In the genomic region with DNA sequence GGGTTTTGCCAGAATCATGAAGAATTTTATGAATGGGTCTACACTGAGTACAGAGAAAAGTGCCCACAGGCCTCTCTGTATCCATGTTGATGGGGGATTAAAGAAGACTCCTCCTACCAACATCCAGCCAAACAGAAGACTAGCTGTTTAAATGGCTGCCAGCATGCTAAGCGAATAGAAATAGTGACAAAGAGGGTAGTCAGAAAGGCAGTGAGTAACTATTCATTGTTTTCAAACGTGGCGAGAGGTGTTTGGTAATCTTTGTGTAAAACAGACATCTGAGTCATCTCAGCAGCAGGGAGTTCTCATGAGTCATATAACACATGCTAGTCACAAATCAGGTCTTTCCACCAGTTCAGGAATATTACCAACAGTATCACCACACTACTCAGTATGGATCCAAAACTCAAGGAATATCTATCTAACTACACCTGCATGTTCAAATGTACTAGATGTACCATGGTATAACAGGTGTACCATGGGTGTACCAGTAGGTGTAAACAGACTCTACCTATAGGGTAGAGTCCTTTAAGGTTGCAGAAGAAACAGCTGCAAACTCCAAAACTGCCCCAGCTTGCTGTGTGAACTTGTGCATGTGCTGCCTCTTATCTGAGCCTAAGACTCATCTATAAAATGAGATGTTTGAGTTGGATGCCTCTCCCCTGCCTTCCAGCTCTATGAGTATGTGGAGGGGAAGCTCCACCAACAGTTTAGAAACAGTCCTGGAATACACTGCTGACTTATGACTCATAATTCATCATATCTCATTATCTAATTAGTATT, we compare ENCODE assay signal across 1 cellular context.
TF ChIP-seq lines count a peak whose summit lies in the region.

No MANE protein-coding gene starts in this region.

TF ChIP-seq in K562, 482 proteins besides CTCF, POLR2A, EP300 and RAD21 (continued from another document and continues in another):
- no peak for TF ChIP-seq RBM22 (IDR thresholded peaks at IDR 0.05; ENCODE audit: low read depth, low read length, poor library complexity, severe bottlenecking)
- no peak for TF ChIP-seq KLF10 (CRISPR knock-in tag; IDR thresholded peaks at IDR 0.05)
- TF ChIP-seq BACH1 (tag; IDR thresholded peaks at IDR 0.05): peak; percentile 95
- peak in 1 of 2 experiments; percentile 12; a peak in 1 of 4 replicates for TF ChIP-seq RCOR1 (IDR thresholded peaks at IDR 0.05; ENCODE audit: borderline replicate concordance in 1 of 2, low read depth in 2 of 2, low read length in 2 of 2)
- TF ChIP-seq ATF3 (IDR thresholded peaks at IDR 0.05): peak; percentile 91
- TF ChIP-seq ATF3 (CRISPR knock-in tag; conservative IDR thresholded peaks at IDR 0.05): 0 out of 2 replicates have a peak, but pooled peaks have one; percentile 28
- TF ChIP-seq KLF16 (IDR thresholded peaks at IDR 0.05): no peak
- TF ChIP-seq DMBX1 (CRISPR knock-in tag; IDR thresholded peaks at IDR 0.05; ENCODE audit: borderline replicate concordance): peak; percentile 99
- TF ChIP-seq, protein P1, sequence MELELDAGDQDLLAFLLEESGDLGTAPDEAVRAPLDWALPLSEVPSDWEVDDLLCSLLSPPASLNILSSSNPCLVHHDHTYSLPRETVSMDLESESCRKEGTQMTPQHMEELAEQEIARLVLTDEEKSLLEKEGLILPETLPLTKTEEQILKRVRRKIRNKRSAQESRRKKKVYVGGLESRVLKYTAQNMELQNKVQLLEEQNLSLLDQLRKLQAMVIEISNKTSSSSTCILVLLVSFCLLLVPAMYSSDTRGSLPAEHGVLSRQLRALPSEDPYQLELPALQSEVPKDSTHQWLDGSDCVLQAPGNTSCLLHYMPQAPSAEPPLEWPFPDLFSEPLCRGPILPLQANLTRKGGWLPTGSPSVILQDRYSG (tag; conservative IDR thresholded peaks at IDR 0.05; ENCODE audit: low read depth): 0 out of 2 replicates have a peak, but pooled peaks have one; percentile 69
- no peak; the same call in 1 of the 2 replicates for TF ChIP-seq GABPA (tag; conservative IDR thresholded peaks at IDR 0.05; ENCODE audit: low read depth)
- no peak for TF ChIP-seq KDM1A (IDR thresholded peaks at IDR 0.05)
- TF ChIP-seq PTTG1 (tag; IDR thresholded peaks at IDR 0.05; ENCODE audit: low read depth): peak; percentile 85
- TF ChIP-seq FOS (IDR thresholded peaks at IDR 0.05; ENCODE audit: extremely low read depth, insufficient read length): peak; percentile 37
- TF ChIP-seq DPF2 (IDR thresholded peaks at IDR 0.05): peak; percentile 57; the same call in 1 of the 2 replicates
- TF ChIP-seq OTX1 (CRISPR knock-in tag; IDR thresholded peaks at IDR 0.05): no peak
- no peak for TF ChIP-seq ZNF830 (CRISPR knock-in tag; IDR thresholded peaks at IDR 0.05)
- no peak for TF ChIP-seq ARID4B (CRISPR knock-in tag; IDR thresholded peaks at IDR 0.05)
- peak; percentile 98 for TF ChIP-seq ZNF311 (CRISPR knock-in tag; IDR thresholded peaks at IDR 0.05)
- TF ChIP-seq JUNB (CRISPR knock-in tag; conservative IDR thresholded peaks at IDR 0.05): 0 out of 2 replicates have a peak, but pooled peaks have one; percentile 40
- peak; percentile 38 for TF ChIP-seq BRD9 (IDR thresholded peaks at IDR 0.05; ENCODE audit: low read depth, partially characterized antibody)
- TF ChIP-seq ZEB2 (IDR thresholded peaks at IDR 0.05): no peak
- no peak for TF ChIP-seq THRAP3 (IDR thresholded peaks at IDR 0.05; ENCODE audit: borderline replicate concordance)
- TF ChIP-seq ZNF717 (CRISPR knock-in tag; IDR thresholded peaks at IDR 0.05): no peak
- peak; percentile 74 for TF ChIP-seq SMAD4 (CRISPR knock-in tag; conservative IDR thresholded peaks at IDR 0.05)
- no peak for TF ChIP-seq GTF2B (IDR thresholded peaks at IDR 0.05; ENCODE audit: extremely low read depth, insufficient read length)
- TF ChIP-seq SFPQ (IDR thresholded peaks at IDR 0.05; ENCODE audit: low read depth, low read length): no peak
- no peak for TF ChIP-seq FOXJ2 (tag; IDR thresholded peaks at IDR 0.05)
- 0 out of 2 replicates have a peak, but pooled peaks have one; percentile 54 for TF ChIP-seq PTRF (tag; IDR thresholded peaks at IDR 0.05)
- no peak for TF ChIP-seq ZNF696 (CRISPR knock-in tag; conservative IDR thresholded peaks at IDR 0.05)
- no peak for TF ChIP-seq PHTF2 (CRISPR knock-in tag; IDR thresholded peaks at IDR 0.05)
- no peak for TF ChIP-seq NR1H2 (CRISPR knock-in tag; IDR thresholded peaks at IDR 0.05)
- TF ChIP-seq U2AF2 (optimal IDR thresholded peaks at IDR 0.05; ENCODE audit: low read depth, low read length): no peak
- TF ChIP-seq YY1 (IDR thresholded peaks at IDR 0.05; ENCODE audit: borderline replicate concordance in 1 of 3, control insufficient read depth in 1 of 3, extremely low read depth in 1 of 3, insufficient read depth in 3 of 3, insufficient read length in 1 of 3, insufficient replicate concordance in 2 of 3, low read depth in 1 of 3, low read length in 2 of 3): peak in 1 of 3 experiments; percentile 28
- TF ChIP-seq KLF6 (CRISPR knock-in tag; IDR thresholded peaks at IDR 0.05; ENCODE audit: borderline replicate concordance): peak; percentile 89; the same call in 1 of the 2 replicates
- peak; percentile 88 for TF ChIP-seq ZKSCAN8 (CRISPR knock-in tag; IDR thresholded peaks at IDR 0.05)
- TF ChIP-seq, protein P2, sequence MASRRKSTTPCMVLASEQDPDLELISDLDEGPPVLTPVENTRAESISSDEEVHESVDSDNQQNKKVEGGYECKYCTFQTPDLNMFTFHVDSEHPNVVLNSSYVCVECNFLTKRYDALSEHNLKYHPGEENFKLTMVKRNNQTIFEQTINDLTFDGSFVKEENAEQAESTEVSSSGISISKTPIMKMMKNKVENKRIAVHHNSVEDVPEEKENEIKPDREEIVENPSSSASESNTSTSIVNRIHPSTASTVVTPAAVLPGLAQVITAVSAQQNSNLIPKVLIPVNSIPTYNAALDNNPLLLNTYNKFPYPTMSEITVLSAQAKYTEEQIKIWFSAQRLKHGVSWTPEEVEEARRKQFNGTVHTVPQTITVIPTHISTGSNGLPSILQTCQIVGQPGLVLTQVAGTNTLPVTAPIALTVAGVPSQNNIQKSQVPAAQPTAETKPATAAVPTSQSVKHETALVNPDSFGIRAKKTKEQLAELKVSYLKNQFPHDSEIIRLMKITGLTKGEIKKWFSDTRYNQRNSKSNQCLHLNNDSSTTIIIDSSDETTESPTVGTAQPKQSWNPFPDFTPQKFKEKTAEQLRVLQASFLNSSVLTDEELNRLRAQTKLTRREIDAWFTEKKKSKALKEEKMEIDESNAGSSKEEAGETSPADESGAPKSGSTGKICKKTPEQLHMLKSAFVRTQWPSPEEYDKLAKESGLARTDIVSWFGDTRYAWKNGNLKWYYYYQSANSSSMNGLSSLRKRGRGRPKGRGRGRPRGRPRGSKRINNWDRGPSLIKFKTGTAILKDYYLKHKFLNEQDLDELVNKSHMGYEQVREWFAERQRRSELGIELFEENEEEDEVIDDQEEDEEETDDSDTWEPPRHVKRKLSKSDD (conservative IDR thresholded peaks at IDR 0.05; ENCODE audit: low read length): no peak
- no peak for TF ChIP-seq ZNF431 (CRISPR knock-in tag; IDR thresholded peaks at IDR 0.05)
- TF ChIP-seq GTF2F1 (IDR thresholded peaks at IDR 0.05; ENCODE audit: low read depth, low read length): no peak
- peak; percentile 98 for TF ChIP-seq ZNF589 (CRISPR knock-in tag; IDR thresholded peaks at IDR 0.05; ENCODE audit: low read depth)
- TF ChIP-seq RUNX1 (IDR thresholded peaks at IDR 0.05; ENCODE audit: low read depth): no peak
- TF ChIP-seq CREBBP (IDR thresholded peaks at IDR 0.05; ENCODE audit: low read depth, low read length): no peak
- no peak for TF ChIP-seq RERE (CRISPR knock-in tag; IDR thresholded peaks at IDR 0.05; ENCODE audit: borderline replicate concordance)
- no peak for TF ChIP-seq ZNF695 (CRISPR knock-in tag; IDR thresholded peaks at IDR 0.05)
